ENCODE assay signal across 9 cellular contexts in the genomic region with DNA sequence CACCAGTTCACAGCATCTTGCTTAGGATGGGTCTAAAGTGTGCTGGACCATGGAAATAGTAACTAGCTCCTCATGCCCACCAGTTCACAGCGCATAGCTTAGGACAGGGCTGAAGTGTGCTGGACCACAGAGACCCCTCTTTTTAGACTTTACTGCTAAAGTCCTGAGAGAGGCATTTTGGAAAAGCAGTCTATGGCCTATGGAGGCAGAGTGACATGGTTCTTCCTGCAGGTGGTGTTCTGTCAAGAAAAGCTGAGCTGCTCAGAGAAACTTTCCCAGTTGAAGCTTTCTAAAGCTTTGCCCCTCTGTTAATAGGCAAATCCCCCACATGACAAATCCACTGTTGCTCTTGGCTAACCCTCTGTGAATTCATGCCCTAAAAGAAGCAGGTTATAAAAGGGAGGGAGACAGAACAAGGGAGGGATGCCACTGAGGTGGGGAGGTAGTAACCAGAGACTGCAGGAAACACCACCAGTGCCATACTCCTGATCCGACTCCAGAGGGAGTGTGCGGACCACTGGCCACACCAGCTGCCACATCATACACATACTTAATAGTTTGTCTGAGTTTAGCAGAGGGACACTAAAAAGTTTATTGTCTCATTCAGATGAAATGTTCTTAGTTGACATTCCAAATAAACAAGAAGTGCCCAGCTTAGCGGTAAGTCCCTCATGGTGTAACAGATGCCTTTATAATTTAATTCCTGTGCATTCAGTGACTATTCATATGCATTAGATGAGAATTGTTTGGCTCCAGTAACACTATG.
DNase-seq lines count a peak whose midpoint lies in the region; ATAC-seq and TF ChIP-seq lines count a peak whose summit lies in the region.
"Had no signal": no experiment of that assay in that cellular context is flagged by ENCODE, and none has a peak within 500 bp of the region (broad histone marks: within the 10 kb centered on the region; RNA-seq: fewer than 3 reads in every experiment).

No MANE protein-coding gene starts in this region.

- TF ChIP-seq CTCF in GM12872 (IDR thresholded peaks at IDR 0.05; ENCODE audit: insufficient read depth, low read depth, low read length) (0 out of 3 replicates have a peak, but pooled peaks have one; percentile 35), foreskin keratinocyte (conservative IDR thresholded peaks at IDR 0.05) (peak; percentile 50)

- ATAC-seq in foreskin keratinocyte (peak; percentile 40), GM18502 (IDR thresholded peaks at IDR 0.05; ENCODE audit: poor library complexity, unreplicated experiment) (no peak), GM18868 (IDR thresholded peaks at IDR 0.05; ENCODE audit: unreplicated experiment) (no peak)

- peaks cover 12% of the 10 kb centered on the region for H3K27me3 ChIP-seq in foreskin keratinocyte

- no peaks in the 10 kb centered on the region for H3K4me1 ChIP-seq in foreskin keratinocyte

- DNase-seq in 8988T (peak; percentile 37), RPMI7951 (ENCODE audit: low read depth) (peak; percentile 20), foreskin keratinocyte (no peak)
- no peak for DNase-seq in stimulated activated naive CD4-positive, alpha-beta T cell (lab: John Stamatoyannopoulos, UW)
- DNase-seq in activated naive CD4-positive, alpha-beta T cell (lab: John Stamatoyannopoulos, UW): no peak
- DNase-seq: activated B cell treated with CpG ODN at 0.5 μM for 24 hours had no signal

- no peak overlapping the region for H3K27ac ChIP-seq in foreskin keratinocyte

Comparison
In these comparisons a context has a peak if more than half of its experiments do, and no peak if none do; other contexts are left out.
1. DNase-seq: peak in 8988T (single experiment) and RPMI7951 (single experiment); none in foreskin keratinocyte (0 of 2), stimulated activated naive CD4-positive, alpha-beta T cell (0 of 6) and activated naive CD4-positive, alpha-beta T cell (0 of 4).